Comparison of ENCODE assay signal across 8 cellular contexts in genomic region chr4:107718351-107718965, GRCh38. TPM values are rescaled to one million over a fixed set of nuclear protein-coding genes. Genes with fewer than 3 reads are reported as not detected.
A peak's percentile ranks its signal among the peaks of the same experiment; 100 is the strongest.
DNase-seq lines count a peak whose midpoint lies in the region; ATAC-seq and TF ChIP-seq lines count a peak whose summit lies in the region.

No MANE protein-coding gene starts in this region.

- H3K36me3 Mint-ChIP-seq in Calu3 (ENCODE audit: insufficient read depth, unreplicated experiment), result peaks cover 24% of the 10 kb centered on the region
- peaks cover 4% of the 10 kb centered on the region for H3K36me3 Mint-ChIP-seq in activated naive CD8-positive, alpha-beta T cell
- no peaks in the 10 kb centered on the region for H3K36me3 Mint-ChIP-seq in naive thymus-derived CD8-positive, alpha-beta T cell

- POLR2A ChIA-PET in naive thymus-derived CD8-positive, alpha-beta T cell (lab: Charles Lee), result no interaction called here

- no peak overlapping the region for H3K4me3 ChIP-seq in H7 (ENCODE audit: insufficient read depth, low read depth, low read length)

- DNase-seq in Calu3 (no peak), H7 (no peak), left cardiac atrium (no peak)
- DNase-seq in naive thymus-derived CD8-positive, alpha-beta T cell, result no peak

- no peak overlapping the region for H3K27ac Mint-ChIP-seq in Calu3 (ENCODE audit: unreplicated experiment)
- H3K27ac Mint-ChIP-seq in activated naive CD8-positive, alpha-beta T cell, result no peak overlapping the region
- H3K27ac Mint-ChIP-seq in naive thymus-derived CD8-positive, alpha-beta T cell, result peak overlapping the region in 3 of 10 donors; percentile 18 to 66 (median 21)

- H3K27me3 Mint-ChIP-seq in Calu3 (ENCODE audit: unreplicated experiment), result no peaks in the 10 kb centered on the region
- no peaks in the 10 kb centered on the region for H3K27me3 Mint-ChIP-seq in activated naive CD8-positive, alpha-beta T cell
- H3K27me3 Mint-ChIP-seq in naive thymus-derived CD8-positive, alpha-beta T cell, result no peaks in the 10 kb centered on the region

- intact Hi-C loops in Calu3 (cut with micrococcal nuclease; ENCODE audit: unreplicated experiment) (no loop called here), left cardiac atrium (cut with DNase I) (no loop called here)

- H3K36me3 ChIP-seq in H7 (replicated peaks; ENCODE audit: control insufficient read depth, insufficient read depth, low read length), result no peaks in the 10 kb centered on the region; the same call in 1 of the 2 replicates

- peak; percentile 20 for ATAC-seq in GM19397 (IDR thresholded peaks at IDR 0.05; ENCODE audit: unreplicated experiment)
- peak; percentile 22 for ATAC-seq in HG03442 (IDR thresholded peaks at IDR 0.05; ENCODE audit: unreplicated experiment)
- ATAC-seq in naive thymus-derived CD8-positive, alpha-beta T cell, result no peak
- ATAC-seq in HG03045 (IDR thresholded peaks at IDR 0.05; ENCODE audit: unreplicated experiment), result no peak
- no peak for ATAC-seq in left cardiac atrium

- H3K9me3 Mint-ChIP-seq in Calu3 (ENCODE audit: low read depth, unreplicated experiment), result no peaks in the 10 kb centered on the region
- no peaks in the 10 kb centered on the region for H3K9me3 Mint-ChIP-seq in activated naive CD8-positive, alpha-beta T cell (ENCODE audit: low read depth)
- no peaks in the 10 kb centered on the region for H3K9me3 Mint-ChIP-seq in naive thymus-derived CD8-positive, alpha-beta T cell

- no peaks in the 10 kb centered on the region; the same call in 1 of the 2 replicates for H3K27me3 ChIP-seq in H7 (ENCODE audit: control insufficient read depth, insufficient read depth, low read length)

- TF ChIP-seq CTCF in Calu3 (IDR thresholded peaks at IDR 0.05; ENCODE audit: unreplicated experiment), result no peak

- peak overlapping the region; percentile 84 for H3K4me3 Mint-ChIP-seq in Calu3 (ENCODE audit: low read depth, unreplicated experiment)
- peak overlapping the region; percentile 93 for H3K4me3 Mint-ChIP-seq in activated naive CD8-positive, alpha-beta T cell
- H3K4me3 Mint-ChIP-seq in naive thymus-derived CD8-positive, alpha-beta T cell, result peak overlapping the region; percentile 93 to 98 (median 95)

- H3K4me1 Mint-ChIP-seq in Calu3 (ENCODE audit: low read depth, unreplicated experiment), result peaks cover 28% of the 10 kb centered on the region
- H3K4me1 Mint-ChIP-seq in activated naive CD8-positive, alpha-beta T cell (ENCODE audit: low read depth), result peaks cover 37% of the 10 kb centered on the region
- H3K4me1 Mint-ChIP-seq in naive thymus-derived CD8-positive, alpha-beta T cell, result peaks cover 24 to 32% (median 30%) of the 10 kb centered on the region in 4 donors

- CTCF ChIA-PET in Calu3 (lab: Charles Lee), result no interaction called here

- BruUV-seq in Calu3 (replicated peaks; lab: Mats Ljungman, UMichigan), result no TSS peak

RNA-seq across cellular contexts. Expression of gene PAPSS1, which starts 1.6 kb away (rescaled TPM):
- 32.5 and 41.6 TPM in 2 replicates for total RNA-seq in Calu3 (2022)
- total RNA-seq in naive thymus-derived CD8-positive, alpha-beta T cell, result 10 to 100 TPM; 17.3 TPM
- polyA plus RNA-seq in naive thymus-derived CD8-positive, alpha-beta T cell, result 10 to 100 TPM; 22.8 to 23.9 (median 23.2) TPM
- 53.6 and 63.0 TPM in 2 replicates for total RNA-seq in H7 (2014; rRNA removed; shearing (Covaris generic))
- total RNA-seq in left cardiac atrium, result 10 to 100 TPM; 15.4 to 16.7 TPM

Comparison
In these comparisons a context has a peak if more than half of its experiments do, and no peak if none do; other contexts are left out.
1. ATAC-seq: peak in GM19397 (single experiment) and HG03442 (single experiment); none in naive thymus-derived CD8-positive, alpha-beta T cell (0 of 2), HG03045 (single experiment) and left cardiac atrium (0 of 2).
2. Peak in every context shown above with its lines, with median percentiles within 50 percentile points of each other: H3K4me3 Mint-ChIP-seq.